1 cellular context compared by ENCODE assay signal in the genomic region with DNA sequence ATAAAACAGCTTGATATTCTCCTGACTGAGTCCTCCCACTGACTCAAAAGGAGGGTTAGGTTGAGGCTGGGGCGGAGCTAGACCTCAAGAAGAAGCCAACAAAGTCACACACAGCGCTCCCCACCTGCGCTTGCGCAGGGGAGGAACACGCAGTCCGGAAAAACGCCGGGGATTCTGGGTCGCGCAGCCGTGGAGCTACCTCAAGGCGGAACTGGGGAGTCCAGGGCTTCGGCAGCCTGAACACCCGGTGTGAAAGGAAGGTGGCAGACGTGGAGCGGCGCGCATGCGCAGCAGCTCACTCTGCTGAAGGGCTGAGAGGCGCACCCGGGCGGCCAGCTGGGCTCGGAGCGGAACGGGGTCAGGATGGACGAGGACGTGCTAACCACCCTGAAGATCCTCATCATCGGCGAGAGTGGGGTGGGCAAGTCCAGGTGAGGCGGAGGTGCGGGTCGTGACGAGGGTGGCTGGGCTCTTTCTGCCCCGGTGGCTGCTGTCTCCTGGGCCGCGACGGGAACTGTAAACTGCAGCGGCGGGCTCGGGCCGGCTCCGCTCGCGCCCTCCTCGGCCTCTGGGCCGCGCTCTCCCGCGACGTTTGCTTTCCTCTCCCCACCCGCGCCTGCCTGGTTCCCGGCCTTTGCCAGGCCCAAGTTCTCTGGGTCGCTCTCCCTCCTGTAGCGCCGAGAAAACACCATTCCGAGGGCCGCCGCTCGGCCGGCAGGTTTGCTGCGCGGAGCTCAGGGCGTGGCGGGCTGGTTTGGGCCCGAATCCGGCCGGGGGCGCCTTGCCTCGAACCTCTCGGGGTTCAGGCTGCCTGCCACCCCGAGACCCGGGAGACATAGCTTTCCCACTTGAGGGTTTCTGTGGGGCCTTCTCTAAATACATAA.
TF ChIP-seq lines count a peak whose summit lies in the region.

A gene (plus strand): TSS at position 298 of the 884 bp plus-strand sequence. CDS start 66 bp downstream, at position 364.

TF ChIP-seq in K562, 482 proteins besides CTCF, POLR2A, EP300 and RAD21 (continued from another document and continues in another):
- TF ChIP-seq ZNF197 (CRISPR knock-in tag; IDR thresholded peaks at IDR 0.05; ENCODE audit: low read depth): 0 out of 2 replicates have a peak, but pooled peaks have one; percentile 7
- no peak for TF ChIP-seq TCF7 (IDR thresholded peaks at IDR 0.05; ENCODE audit: borderline replicate concordance)
- TF ChIP-seq BRCA1 (IDR thresholded peaks at IDR 0.05): no peak
- TF ChIP-seq BRCA1 (CRISPR knock-in tag; IDR thresholded peaks at IDR 0.05): no peak
- TF ChIP-seq BCL6 (CRISPR knock-in tag; IDR thresholded peaks at IDR 0.05): no peak
- TF ChIP-seq, protein P1, sequence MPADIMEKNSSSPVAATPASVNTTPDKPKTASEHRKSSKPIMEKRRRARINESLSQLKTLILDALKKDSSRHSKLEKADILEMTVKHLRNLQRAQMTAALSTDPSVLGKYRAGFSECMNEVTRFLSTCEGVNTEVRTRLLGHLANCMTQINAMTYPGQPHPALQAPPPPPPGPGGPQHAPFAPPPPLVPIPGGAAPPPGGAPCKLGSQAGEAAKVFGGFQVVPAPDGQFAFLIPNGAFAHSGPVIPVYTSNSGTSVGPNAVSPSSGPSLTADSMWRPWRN (IDR thresholded peaks at IDR 0.05; ENCODE audit: low read depth): no peak
- TF ChIP-seq TFAM (CRISPR knock-in tag; conservative IDR thresholded peaks at IDR 0.05): no peak
- no peak for TF ChIP-seq JUNB (CRISPR knock-in tag; conservative IDR thresholded peaks at IDR 0.05)
- no peak for TF ChIP-seq FOS (IDR thresholded peaks at IDR 0.05; ENCODE audit: extremely low read depth, insufficient read length)
- TF ChIP-seq, protein P2, sequence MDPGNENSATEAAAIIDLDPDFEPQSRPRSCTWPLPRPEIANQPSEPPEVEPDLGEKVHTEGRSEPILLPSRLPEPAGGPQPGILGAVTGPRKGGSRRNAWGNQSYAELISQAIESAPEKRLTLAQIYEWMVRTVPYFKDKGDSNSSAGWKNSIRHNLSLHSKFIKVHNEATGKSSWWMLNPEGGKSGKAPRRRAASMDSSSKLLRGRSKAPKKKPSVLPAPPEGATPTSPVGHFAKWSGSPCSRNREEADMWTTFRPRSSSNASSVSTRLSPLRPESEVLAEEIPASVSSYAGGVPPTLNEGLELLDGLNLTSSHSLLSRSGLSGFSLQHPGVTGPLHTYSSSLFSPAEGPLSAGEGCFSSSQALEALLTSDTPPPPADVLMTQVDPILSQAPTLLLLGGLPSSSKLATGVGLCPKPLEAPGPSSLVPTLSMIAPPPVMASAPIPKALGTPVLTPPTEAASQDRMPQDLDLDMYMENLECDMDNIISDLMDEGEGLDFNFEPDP (CRISPR knock-in tag; IDR thresholded peaks at IDR 0.05): no peak
- no peak for TF ChIP-seq GTF2E2 (tag; IDR thresholded peaks at IDR 0.05)
- no peak for TF ChIP-seq SRSF9 (IDR thresholded peaks at IDR 0.05; ENCODE audit: borderline replicate concordance, low read depth, low read length)
- no peak for TF ChIP-seq ZNF57 (CRISPR knock-in tag; IDR thresholded peaks at IDR 0.05)
- TF ChIP-seq CXXC5 (CRISPR knock-in tag; IDR thresholded peaks at IDR 0.05): peak; percentile 86
- TF ChIP-seq SMC3 (conservative IDR thresholded peaks at IDR 0.05; ENCODE audit: insufficient read depth, low read depth, low read length): no peak
- TF ChIP-seq CBFA2T2 (conservative IDR thresholded peaks at IDR 0.05): no peak
- no peak for TF ChIP-seq YBX1 (IDR thresholded peaks at IDR 0.05)
- TF ChIP-seq IFI16 (CRISPR knock-in tag; IDR thresholded peaks at IDR 0.05): no peak
- peak; percentile 26; the same call in 1 of the 2 replicates for TF ChIP-seq ARID1B (IDR thresholded peaks at IDR 0.05)
- TF ChIP-seq FIP1L1 (IDR thresholded peaks at IDR 0.05; ENCODE audit: low read depth, low read length, poor library complexity, severe bottlenecking): peak; percentile 21
- TF ChIP-seq, protein P3, sequence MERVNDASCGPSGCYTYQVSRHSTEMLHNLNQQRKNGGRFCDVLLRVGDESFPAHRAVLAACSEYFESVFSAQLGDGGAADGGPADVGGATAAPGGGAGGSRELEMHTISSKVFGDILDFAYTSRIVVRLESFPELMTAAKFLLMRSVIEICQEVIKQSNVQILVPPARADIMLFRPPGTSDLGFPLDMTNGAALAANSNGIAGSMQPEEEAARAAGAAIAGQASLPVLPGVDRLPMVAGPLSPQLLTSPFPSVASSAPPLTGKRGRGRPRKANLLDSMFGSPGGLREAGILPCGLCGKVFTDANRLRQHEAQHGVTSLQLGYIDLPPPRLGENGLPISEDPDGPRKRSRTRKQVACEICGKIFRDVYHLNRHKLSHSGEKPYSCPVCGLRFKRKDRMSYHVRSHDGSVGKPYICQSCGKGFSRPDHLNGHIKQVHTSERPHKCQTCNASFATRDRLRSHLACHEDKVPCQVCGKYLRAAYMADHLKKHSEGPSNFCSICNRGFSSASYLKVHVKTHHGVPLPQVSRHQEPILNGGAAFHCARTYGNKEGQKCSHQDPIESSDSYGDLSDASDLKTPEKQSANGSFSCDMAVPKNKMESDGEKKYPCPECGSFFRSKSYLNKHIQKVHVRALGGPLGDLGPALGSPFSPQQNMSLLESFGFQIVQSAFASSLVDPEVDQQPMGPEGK (CRISPR knock-in tag; IDR thresholded peaks at IDR 0.05; ENCODE audit: borderline replicate concordance): no peak
- TF ChIP-seq ATF1 (CRISPR knock-in tag; IDR thresholded peaks at IDR 0.05): no peak
- TF ChIP-seq ATF1 (tag; IDR thresholded peaks at IDR 0.05): peak; percentile 71
- TF ChIP-seq, protein P4, sequence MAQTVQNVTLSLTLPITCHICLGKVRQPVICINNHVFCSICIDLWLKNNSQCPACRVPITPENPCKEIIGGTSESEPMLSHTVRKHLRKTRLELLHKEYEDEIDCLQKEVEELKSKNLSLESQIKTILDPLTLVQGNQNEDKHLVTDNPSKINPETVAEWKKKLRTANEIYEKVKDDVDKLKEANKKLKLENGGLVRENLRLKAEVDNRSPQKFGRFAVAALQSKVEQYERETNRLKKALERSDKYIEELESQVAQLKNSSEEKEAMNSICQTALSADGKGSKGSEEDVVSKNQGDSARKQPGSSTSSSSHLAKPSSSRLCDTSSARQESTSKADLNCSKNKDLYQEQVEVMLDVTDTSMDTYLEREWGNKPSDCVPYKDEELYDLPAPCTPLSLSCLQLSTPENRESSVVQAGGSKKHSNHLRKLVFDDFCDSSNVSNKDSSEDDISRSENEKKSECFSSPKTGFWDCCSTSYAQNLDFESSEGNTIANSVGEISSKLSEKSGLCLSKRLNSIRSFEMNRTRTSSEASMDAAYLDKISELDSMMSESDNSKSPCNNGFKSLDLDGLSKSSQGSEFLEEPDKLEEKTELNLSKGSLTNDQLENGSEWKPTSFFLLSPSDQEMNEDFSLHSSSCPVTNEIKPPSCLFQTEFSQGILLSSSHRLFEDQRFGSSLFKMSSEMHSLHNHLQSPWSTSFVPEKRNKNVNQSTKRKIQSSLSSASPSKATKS (CRISPR knock-in tag; IDR thresholded peaks at IDR 0.05): no peak
- TF ChIP-seq, protein P5, sequence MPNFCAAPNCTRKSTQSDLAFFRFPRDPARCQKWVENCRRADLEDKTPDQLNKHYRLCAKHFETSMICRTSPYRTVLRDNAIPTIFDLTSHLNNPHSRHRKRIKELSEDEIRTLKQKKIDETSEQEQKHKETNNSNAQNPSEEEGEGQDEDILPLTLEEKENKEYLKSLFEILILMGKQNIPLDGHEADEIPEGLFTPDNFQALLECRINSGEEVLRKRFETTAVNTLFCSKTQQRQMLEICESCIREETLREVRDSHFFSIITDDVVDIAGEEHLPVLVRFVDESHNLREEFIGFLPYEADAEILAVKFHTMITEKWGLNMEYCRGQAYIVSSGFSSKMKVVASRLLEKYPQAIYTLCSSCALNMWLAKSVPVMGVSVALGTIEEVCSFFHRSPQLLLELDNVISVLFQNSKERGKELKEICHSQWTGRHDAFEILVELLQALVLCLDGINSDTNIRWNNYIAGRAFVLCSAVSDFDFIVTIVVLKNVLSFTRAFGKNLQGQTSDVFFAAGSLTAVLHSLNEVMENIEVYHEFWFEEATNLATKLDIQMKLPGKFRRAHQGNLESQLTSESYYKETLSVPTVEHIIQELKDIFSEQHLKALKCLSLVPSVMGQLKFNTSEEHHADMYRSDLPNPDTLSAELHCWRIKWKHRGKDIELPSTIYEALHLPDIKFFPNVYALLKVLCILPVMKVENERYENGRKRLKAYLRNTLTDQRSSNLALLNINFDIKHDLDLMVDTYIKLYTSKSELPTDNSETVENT (CRISPR knock-in tag; IDR thresholded peaks at IDR 0.05): peak; percentile 76; the same call in 1 of the 2 replicates
- no peak for TF ChIP-seq MEF2A (IDR thresholded peaks at IDR 0.05; ENCODE audit: control insufficient read depth, low read depth, low read length)
- TF ChIP-seq NCOA4 (IDR thresholded peaks at IDR 0.05; ENCODE audit: partially characterized antibody): no peak
- TF ChIP-seq HCFC1 (IDR thresholded peaks at IDR 0.05; ENCODE audit: low read depth, low read length): peak; percentile 86
- TF ChIP-seq ZSCAN29 (IDR thresholded peaks at IDR 0.05): no peak
- no peak for TF ChIP-seq NR1H2 (CRISPR knock-in tag; IDR thresholded peaks at IDR 0.05)
- TF ChIP-seq, protein P6, sequence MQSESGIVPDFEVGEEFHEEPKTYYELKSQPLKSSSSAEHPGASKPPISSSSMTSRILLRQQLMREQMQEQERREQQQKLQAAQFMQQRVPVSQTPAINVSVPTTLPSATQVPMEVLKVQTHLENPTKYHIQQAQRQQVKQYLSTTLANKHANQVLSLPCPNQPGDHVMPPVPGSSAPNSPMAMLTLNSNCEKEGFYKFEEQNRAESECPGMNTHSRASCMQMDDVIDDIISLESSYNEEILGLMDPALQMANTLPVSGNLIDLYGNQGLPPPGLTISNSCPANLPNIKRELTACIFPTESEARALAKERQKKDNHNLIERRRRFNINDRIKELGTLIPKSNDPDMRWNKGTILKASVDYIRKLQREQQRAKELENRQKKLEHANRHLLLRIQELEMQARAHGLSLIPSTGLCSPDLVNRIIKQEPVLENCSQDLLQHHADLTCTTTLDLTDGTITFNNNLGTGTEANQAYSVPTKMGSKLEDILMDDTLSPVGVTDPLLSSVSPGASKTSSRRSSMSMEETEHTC (IDR thresholded peaks at IDR 0.05): no peak
- TF ChIP-seq ARID2 (IDR thresholded peaks at IDR 0.05): no peak
- TF ChIP-seq CBX2 (IDR thresholded peaks at IDR 0.05; ENCODE audit: insufficient read depth, low read length, poor library complexity, severe bottlenecking): no peak
- TF ChIP-seq SRSF3 (IDR thresholded peaks at IDR 0.05; ENCODE audit: insufficient read depth, low read length): no peak
- peak; percentile 71 for TF ChIP-seq PCBP1 (IDR thresholded peaks at IDR 0.05; ENCODE audit: low read depth, low read length, poor library complexity, severe bottlenecking)
- no peak for TF ChIP-seq CHD4 (IDR thresholded peaks at IDR 0.05; ENCODE audit: insufficient read depth, insufficient replicate concordance, low read depth, low read length, poor library complexity, severe bottlenecking)
- TF ChIP-seq CEBPG (CRISPR knock-in tag; IDR thresholded peaks at IDR 0.05): no peak
- no peak for TF ChIP-seq CEBPG (tag; conservative IDR thresholded peaks at IDR 0.05 in 1 of 2, IDR thresholded peaks at IDR 0.05 in 1 of 2)
- TF ChIP-seq HOXB6 (CRISPR knock-in tag; IDR thresholded peaks at IDR 0.05; ENCODE audit: borderline replicate concordance): no peak
- TF ChIP-seq SUPT5H (IDR thresholded peaks at IDR 0.05): peak; percentile 92
- TF ChIP-seq RBM17 (IDR thresholded peaks at IDR 0.05; ENCODE audit: borderline replicate concordance, low read depth, low read length): no peak
- peak; percentile 84 for TF ChIP-seq DACH1 (IDR thresholded peaks at IDR 0.05; ENCODE audit: partially characterized antibody)
- no peak for TF ChIP-seq NFE2 (IDR thresholded peaks at IDR 0.05; ENCODE audit: low read depth)
- TF ChIP-seq BRD9 (IDR thresholded peaks at IDR 0.05; ENCODE audit: low read depth, partially characterized antibody): no peak
- TF ChIP-seq KDM5B (IDR thresholded peaks at IDR 0.05; ENCODE audit: insufficient replicate concordance, low read depth, low read length): peak; percentile 85
- TF ChIP-seq ZNF3 (CRISPR knock-in tag; IDR thresholded peaks at IDR 0.05): no peak
- TF ChIP-seq, protein P7, sequence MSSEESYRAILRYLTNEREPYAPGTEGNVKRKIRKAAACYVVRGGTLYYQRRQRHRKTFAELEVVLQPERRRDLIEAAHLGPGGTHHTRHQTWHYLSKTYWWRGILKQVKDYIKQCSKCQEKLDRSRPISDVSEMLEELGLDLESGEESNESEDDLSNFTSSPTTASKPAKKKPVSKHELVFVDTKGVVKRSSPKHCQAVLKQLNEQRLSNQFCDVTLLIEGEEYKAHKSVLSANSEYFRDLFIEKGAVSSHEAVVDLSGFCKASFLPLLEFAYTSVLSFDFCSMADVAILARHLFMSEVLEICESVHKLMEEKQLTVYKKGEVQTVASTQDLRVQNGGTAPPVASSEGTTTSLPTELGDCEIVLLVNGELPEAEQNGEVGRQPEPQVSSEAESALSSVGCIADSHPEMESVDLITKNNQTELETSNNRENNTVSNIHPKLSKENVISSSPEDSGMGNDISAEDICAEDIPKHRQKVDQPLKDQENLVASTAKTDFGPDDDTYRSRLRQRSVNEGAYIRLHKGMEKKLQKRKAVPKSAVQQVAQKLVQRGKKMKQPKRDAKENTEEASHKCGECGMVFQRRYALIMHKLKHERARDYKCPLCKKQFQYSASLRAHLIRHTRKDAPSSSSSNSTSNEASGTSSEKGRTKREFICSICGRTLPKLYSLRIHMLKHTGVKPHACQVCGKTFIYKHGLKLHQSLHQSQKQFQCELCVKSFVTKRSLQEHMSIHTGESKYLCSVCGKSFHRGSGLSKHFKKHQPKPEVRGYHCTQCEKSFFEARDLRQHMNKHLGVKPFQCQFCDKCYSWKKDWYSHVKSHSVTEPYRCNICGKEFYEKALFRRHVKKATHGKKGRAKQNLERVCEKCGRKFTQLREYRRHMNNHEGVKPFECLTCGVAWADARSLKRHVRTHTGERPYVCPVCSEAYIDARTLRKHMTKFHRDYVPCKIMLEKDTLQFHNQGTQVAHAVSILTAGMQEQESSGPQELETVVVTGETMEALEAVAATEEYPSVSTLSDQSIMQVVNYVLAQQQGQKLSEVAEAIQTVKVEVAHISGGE (CRISPR knock-in tag; IDR thresholded peaks at IDR 0.05): peak; percentile 94 to 99 (median 97)
- TF ChIP-seq ZNF253 (CRISPR knock-in tag; conservative IDR thresholded peaks at IDR 0.05): no peak
- TF ChIP-seq SIX5 (IDR thresholded peaks at IDR 0.05; ENCODE audit: borderline replicate concordance in 1 of 2, insufficient read depth in 1 of 2, low read depth in 1 of 2, low read length in 2 of 2): peak; percentile 30 to 41; a peak in 3 of 4 replicates
- TF ChIP-seq, protein P8, sequence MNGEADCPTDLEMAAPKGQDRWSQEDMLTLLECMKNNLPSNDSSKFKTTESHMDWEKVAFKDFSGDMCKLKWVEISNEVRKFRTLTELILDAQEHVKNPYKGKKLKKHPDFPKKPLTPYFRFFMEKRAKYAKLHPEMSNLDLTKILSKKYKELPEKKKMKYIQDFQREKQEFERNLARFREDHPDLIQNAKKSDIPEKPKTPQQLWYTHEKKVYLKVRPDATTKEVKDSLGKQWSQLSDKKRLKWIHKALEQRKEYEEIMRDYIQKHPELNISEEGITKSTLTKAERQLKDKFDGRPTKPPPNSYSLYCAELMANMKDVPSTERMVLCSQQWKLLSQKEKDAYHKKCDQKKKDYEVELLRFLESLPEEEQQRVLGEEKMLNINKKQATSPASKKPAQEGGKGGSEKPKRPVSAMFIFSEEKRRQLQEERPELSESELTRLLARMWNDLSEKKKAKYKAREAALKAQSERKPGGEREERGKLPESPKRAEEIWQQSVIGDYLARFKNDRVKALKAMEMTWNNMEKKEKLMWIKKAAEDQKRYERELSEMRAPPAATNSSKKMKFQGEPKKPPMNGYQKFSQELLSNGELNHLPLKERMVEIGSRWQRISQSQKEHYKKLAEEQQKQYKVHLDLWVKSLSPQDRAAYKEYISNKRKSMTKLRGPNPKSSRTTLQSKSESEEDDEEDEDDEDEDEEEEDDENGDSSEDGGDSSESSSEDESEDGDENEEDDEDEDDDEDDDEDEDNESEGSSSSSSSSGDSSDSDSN (IDR thresholded peaks at IDR 0.05; ENCODE audit: borderline replicate concordance in 1 of 2, low read depth in 2 of 2, low read length in 2 of 2): peak; percentile 73 to 83; a peak in 3 of 4 replicates
